8 cellular contexts compared by ENCODE assay signal in genomic region chr3:33113772-33114621, GRCh38. TPM values are rescaled to one million over a fixed set of nuclear protein-coding genes. Genes with fewer than 3 reads are reported as not detected.
DNase-seq lines count a peak whose midpoint lies in the region; ATAC-seq and TF ChIP-seq lines count a peak whose summit lies in the region.

CRTAP (plus strand) TSS chr3:33114014; CDS start chr3:33114078, 64 bp downstream.

- peak within 1 kb of the TSS; percentile 90 for H3K4me2 ChIP-seq in hepatocyte

- under 1% methylated on average over 30 of the region's 98 CpGs for WGBS in hepatocyte (ENCODE audit: low lambda C conversion rate, missing lambda C conversion rate)

- TF ChIP-seq CTCF in astrocyte of the cerebellum (IDR thresholded peaks at IDR 0.05; ENCODE audit: low read depth, low read length, missing control alignments) = no peak
- no peak for TF ChIP-seq CTCF in hepatocyte (IDR thresholded peaks at IDR 0.05; ENCODE audit: poor library complexity)

- no peaks in the 10 kb centered on the region for H3K36me3 ChIP-seq in hepatocyte (replicated peaks; ENCODE audit: insufficient read depth, low read depth)

- peak; percentile 47 for DNase-seq in NCI-H146 treated with DMSO at 0.1 percent for 48 hours (lab: John Stamatoyannopoulos, UW; ENCODE audit: unreplicated experiment)
- DNase-seq in T-helper 9 cell = peak; percentile 77
- peak; percentile 90 for DNase-seq in astrocyte of the cerebellum (ENCODE audit: low read depth)
- peak; percentile 95 for DNase-seq in hepatocyte (ENCODE audit: low spot score)
- peak; percentile 92 for DNase-seq in retina
- no peak for DNase-seq in GM19240 (ENCODE audit: insufficient read length, low spot score)

- H3K9me2 ChIP-seq in hepatocyte (replicated peaks; ENCODE audit: insufficient read depth) = no peaks in the 10 kb centered on the region

- H2AFZ ChIP-seq in hepatocyte = peak within 1 kb of the TSS; percentile 91

- peak within 1 kb of the TSS; percentile 91 for H3K27ac ChIP-seq in hepatocyte

- H3K79me2 ChIP-seq in hepatocyte = peaks cover 23% of the 10 kb centered on the region

- no peaks in the 10 kb centered on the region for H3K27me3 ChIP-seq in hepatocyte

- no peaks in the 10 kb centered on the region for H4K20me1 ChIP-seq in hepatocyte (ENCODE audit: insufficient read depth, poor library complexity, severe bottlenecking)

- H3K4me3 ChIP-seq in astrocyte of the cerebellum (ENCODE audit: low read depth, low read length) = peak within 1 kb of the TSS; percentile 57
- peak within 1 kb of the TSS; percentile 64 for H3K4me3 ChIP-seq in hepatocyte

- peak; percentile 84 for ATAC-seq in GM18498 (IDR thresholded peaks at IDR 0.05; ENCODE audit: unreplicated experiment)
- ATAC-seq in HG02798 (IDR thresholded peaks at IDR 0.05; ENCODE audit: poor library complexity, unreplicated experiment) = peak; percentile 86

- in situ Hi-C loops in astrocyte of the cerebellum (cut with HindIII; ENCODE audit: low sequenced_read_pairs) = no loop called here

- no peaks in the 10 kb centered on the region for H3K9me3 ChIP-seq in hepatocyte (ENCODE audit: low read depth)

- peaks cover 5% of the 10 kb centered on the region for H3K4me1 ChIP-seq in hepatocyte (ENCODE audit: insufficient read depth)

RNA-seq across cellular contexts. Expression of gene CRTAP, which starts in this region (rescaled TPM):
- 178 and 201 TPM in 2 replicates for total RNA-seq in hepatocyte
- polyA plus RNA-seq in hepatocyte = 125 and 127 TPM in 2 replicates
